In the genomic region with DNA sequence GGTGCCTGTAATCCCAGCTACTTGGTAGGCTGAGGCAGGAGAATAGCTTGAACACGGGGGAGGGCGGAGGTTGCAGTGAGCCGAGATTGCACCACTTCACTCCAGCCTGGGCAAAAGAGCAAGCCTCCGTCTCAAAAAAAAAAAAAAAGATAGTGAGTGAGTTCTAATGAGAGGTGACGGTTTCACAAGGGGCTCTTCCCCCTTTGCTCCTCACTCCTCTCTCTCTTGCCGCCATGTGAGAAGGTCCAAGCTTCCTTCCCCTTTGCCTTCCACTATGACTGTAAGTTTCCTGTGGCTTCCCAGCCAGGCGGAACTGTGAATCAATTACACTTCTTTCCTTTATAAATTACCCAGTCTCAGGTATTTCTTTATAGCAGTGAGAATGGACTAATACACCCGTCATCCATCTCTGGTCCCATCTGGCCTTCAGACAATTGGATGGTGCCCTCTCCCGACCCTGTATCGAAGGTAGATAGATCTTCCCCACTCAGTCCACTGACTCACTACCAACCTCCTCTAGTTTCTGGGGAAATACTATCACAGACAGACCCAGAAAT, we compare ENCODE assay signal across 11 cellular contexts. TPM values are rescaled to one million over a fixed set of nuclear protein-coding genes. Genes with fewer than 3 reads are reported as not detected.
A peak's percentile ranks its signal among the peaks of the same experiment; 100 is the strongest.
DNase-seq lines count a peak whose midpoint lies in the region; ATAC-seq, FAIRE-seq and TF ChIP-seq lines count a peak whose summit lies in the region.
"Had no signal": no experiment of that assay in that cellular context is flagged by ENCODE, and none has a peak within 500 bp of the region (broad histone marks: within the 10 kb centered on the region; RNA-seq: fewer than 3 reads in every experiment).

No MANE protein-coding gene starts in this region.

- no peak for TF ChIP-seq RAD21 in HepG2 (CRISPR knock-in tag; IDR thresholded peaks at IDR 0.05)

- H3K9me3 ChIP-seq in right lobe of liver: no peaks in the 10 kb centered on the region
- H3K9me3 ChIP-seq in HepG2 (ENCODE audit: low read length): no peaks in the 10 kb centered on the region
- H3K9me3 ChIP-seq in HAP-1: peaks cover 5% of the 10 kb centered on the region; the same call in 1 of the 2 replicates
- H3K9me3 ChIP-seq: SK-N-SH had no signal

- ATAC-seq in right lobe of liver (peak; percentile 42 to 70 (median 56)), HepG2 (no peak), HG03460 (IDR thresholded peaks at IDR 0.05; ENCODE audit: unreplicated experiment) (peak; percentile 68)
- ATAC-seq in activated T-helper 17 cell treated with anti-CD3 and anti-CD28 coated beads, Interleukin-2, amount 50 U/mL, for 72 hours (replicated peaks): peak; percentile 84

- no peak overlapping the region for H3K4me2 ChIP-seq in HepG2 (ENCODE audit: low read depth, low read length)
- H3K4me2 ChIP-seq: SK-N-SH had no signal

- H3K4me1 ChIP-seq in right lobe of liver (no peaks in the 10 kb centered on the region), HepG2 (ENCODE audit: insufficient read depth, low read length) (peaks cover 54% of the 10 kb centered on the region), HAP-1 (peaks cover 7% of the 10 kb centered on the region)

- no peaks in the 10 kb centered on the region for H3K36me3 Mint-ChIP-seq in activated T-helper 17 cell treated with anti-CD3 and anti-CD28 coated beads, Interleukin-2, amount 50 U/mL, for 72 hours (ENCODE audit: low read depth)
- H3K36me3 Mint-ChIP-seq in T-helper 2 cell treated with Interferon-gamma antibody and Interleukin-4, amounts not matched to agents 5 μg/mL and 100 μg/mL, for 36 hours (ENCODE audit: low read depth): no peaks in the 10 kb centered on the region

- peaks cover 10% of the 10 kb centered on the region for H3K4me1 Mint-ChIP-seq in activated T-helper 17 cell treated with anti-CD3 and anti-CD28 coated beads, Interleukin-2, amount 50 U/mL, for 72 hours
- peaks cover 8% of the 10 kb centered on the region for H3K4me1 Mint-ChIP-seq in T-helper 2 cell treated with Interferon-gamma antibody and Interleukin-4, amounts not matched to agents 5 μg/mL and 100 μg/mL, for 36 hours (ENCODE audit: low read depth)

- 49% methylated on average over 8 of the region's 10 CpGs for WGBS in right lobe of liver (ENCODE audit: insufficient coverage, low coverage, low lambda C conversion rate, missing lambda C conversion rate)
- 35% methylated on average over 10 of the region's 10 CpGs for WGBS in HepG2 (ENCODE audit: low lambda C conversion rate)

- DNase-seq in right lobe of liver (no peak), HepG2 (ENCODE audit: low spot score) (no peak), HAP-1 (ENCODE audit: low spot score in 2 of 2) (no peak), coronary artery (ENCODE audit: low spot score) (no peak), amniotic stem cell (lab: John Stamatoyannopoulos, UW) (no peak)
- DNase-seq in T-helper 2 cell treated with Interferon-gamma antibody and Interleukin-4, amounts not matched to agents 5 μg/mL and 100 μg/mL, for 36 hours (ENCODE audit: low spot score): no peak
- DNase-seq: NCI-H446 treated with DMSO at 0.1 percent for 48 hours, SK-N-SH had no signal

- no peak for TF ChIP-seq EP300 in HepG2 (IDR thresholded peaks at IDR 0.05; ENCODE audit: low read depth in 2 of 2, low read length in 2 of 2)
- no peak for TF ChIP-seq EP300 in HepG2 (CRISPR knock-in tag; IDR thresholded peaks at IDR 0.05; ENCODE audit: borderline replicate concordance)

- H3K27me3 ChIP-seq in right lobe of liver: no peaks in the 10 kb centered on the region
- no peaks in the 10 kb centered on the region for H3K27me3 ChIP-seq in HepG2 (ENCODE audit: control insufficient read depth in 1 of 2, insufficient read depth in 2 of 2, low read length in 2 of 2)
- no peaks in the 10 kb centered on the region for H3K27me3 ChIP-seq in HAP-1 (ENCODE audit: low read depth)

- BruUV-seq in HepG2 (replicated peaks; lab: Mats Ljungman, UMichigan): no TSS peak

- TF ChIP-seq POLR2A in right lobe of liver (IDR thresholded peaks at IDR 0.05) (no peak), HepG2 (IDR thresholded peaks at IDR 0.05; ENCODE audit: insufficient read depth in 1 of 2, low read depth in 2 of 2, low read length in 2 of 2) (no peak)

- H3K4me3 ChIP-seq in right lobe of liver (no peak overlapping the region), HepG2 (replicated peaks in 1 of 3; ENCODE audit: insufficient read depth in 1 of 3, low read depth in 2 of 3, low read length in 3 of 3) (no peak overlapping the region), HAP-1 (no peak overlapping the region), coronary artery (no peak overlapping the region)

- intact Hi-C loops in right lobe of liver (cut with DNase I): no loop called here
- intact Hi-C loops in HepG2 (cut with micrococcal nuclease; ENCODE audit: unreplicated experiment): no loop called here

- H3K9ac ChIP-seq in HepG2 (ENCODE audit: insufficient read depth, low read depth, low read length): no peak overlapping the region
- H3K9ac ChIP-seq: SK-N-SH had no signal

- H3K36me3 ChIP-seq in right lobe of liver: no peaks in the 10 kb centered on the region
- no peaks in the 10 kb centered on the region for H3K36me3 ChIP-seq in HepG2 (replicated peaks in 1 of 2; ENCODE audit: control insufficient read depth in 1 of 2, insufficient read depth in 2 of 2, low read length in 2 of 2)
- no peaks in the 10 kb centered on the region for H3K36me3 ChIP-seq in HAP-1 (replicated peaks)

- H2AFZ ChIP-seq in HepG2 (ENCODE audit: low read length): no peak overlapping the region

- no peaks in the 10 kb centered on the region for H3K27me3 Mint-ChIP-seq in activated T-helper 17 cell treated with anti-CD3 and anti-CD28 coated beads, Interleukin-2, amount 50 U/mL, for 72 hours
- H3K27me3 Mint-ChIP-seq in T-helper 2 cell treated with Interferon-gamma antibody and Interleukin-4, amounts not matched to agents 5 μg/mL and 100 μg/mL, for 36 hours (ENCODE audit: low read depth): no peaks in the 10 kb centered on the region

- POLR2A ChIA-PET in HepG2 (lab: Yijun Ruan, JAX): interaction anchor here (1.2 to 4.9 kb wide), 7 partner anchors 9 to 26 kb away, joined by 3 to 26 read pairs (median 4); no protein-coding TSS in a partner anchor

- H3K9me3 Mint-ChIP-seq in activated T-helper 17 cell treated with anti-CD3 and anti-CD28 coated beads, Interleukin-2, amount 50 U/mL, for 72 hours: no peaks in the 10 kb centered on the region
- no peaks in the 10 kb centered on the region for H3K9me3 Mint-ChIP-seq in T-helper 2 cell treated with Interferon-gamma antibody and Interleukin-4, amounts not matched to agents 5 μg/mL and 100 μg/mL, for 36 hours

- no peaks in the 10 kb centered on the region for H3K79me2 ChIP-seq in HepG2 (ENCODE audit: insufficient read depth, low read length)

- H3K27ac ChIP-seq in right lobe of liver (no peak overlapping the region), HepG2 (ENCODE audit: extremely low read length, insufficient read depth, low read length) (no peak overlapping the region), coronary artery (no peak overlapping the region)
- H3K27ac ChIP-seq: epithelial cell of prostate had no signal

- CTCF ChIA-PET in HepG2 (lab: Yijun Ruan, JAX; ENCODE audit: low intra/inter-chr PET ratio, low total read pairs): no interaction called here

- FAIRE-seq in HepG2 (lab: Jason Lieb, UNC): no peak

- H4K20me1 ChIP-seq in HepG2 (ENCODE audit: insufficient read depth, low read length): no peaks in the 10 kb centered on the region

- TF ChIP-seq CTCF in right lobe of liver (IDR thresholded peaks at IDR 0.05) (no peak), HepG2 (CRISPR knock-in tag; IDR thresholded peaks at IDR 0.05) (no peak), coronary artery (IDR thresholded peaks at IDR 0.05) (no peak)

- no peak overlapping the region for H3K4me3 Mint-ChIP-seq in activated T-helper 17 cell treated with anti-CD3 and anti-CD28 coated beads, Interleukin-2, amount 50 U/mL, for 72 hours
- H3K4me3 Mint-ChIP-seq in T-helper 2 cell treated with Interferon-gamma antibody and Interleukin-4, amounts not matched to agents 5 μg/mL and 100 μg/mL, for 36 hours: no peak overlapping the region

- H3K27ac Mint-ChIP-seq in activated T-helper 17 cell treated with anti-CD3 and anti-CD28 coated beads, Interleukin-2, amount 50 U/mL, for 72 hours: peak overlapping the region; percentile 14
- H3K27ac Mint-ChIP-seq in T-helper 2 cell treated with Interferon-gamma antibody and Interleukin-4, amounts not matched to agents 5 μg/mL and 100 μg/mL, for 36 hours: no peak overlapping the region

- in situ Hi-C loops in HepG2 (cut with HindIII; ENCODE audit: extremely low pct_ligation_motif_present, low pct_unique_long_range_greater_than_20kb) (no loop called here), HAP-1 (cut with MboI; ENCODE audit: low sequenced_read_pairs) (no loop called here)

RNA-seq across cellular contexts. Expression of gene RCOR1, which starts 27.0 kb away (rescaled TPM):
- total RNA-seq in right lobe of liver: 10 to 100 TPM in 2 of 6 experiments, 1 to 10 TPM in 4; 7.5 to 14.1 (median 8.7) TPM
- total RNA-seq in HepG2 (2016; rRNA removed; fragmentation: Illumina TruSeq; extraction: Trizol): 11.1 and 14.8 TPM in 2 replicates
- total RNA-seq in HepG2 (2016; cell fraction: cytosol; rRNA removed; fragmentation: Illumina TruSeq; extraction: Trizol; ENCODE audit: low read depth): 5.2 and 6.2 TPM in 2 replicates
- total RNA-seq in HepG2 (2016; cell fraction: insoluble cytoplasmic fraction; rRNA removed; fragmentation: Illumina TruSeq; extraction: Trizol): 10.9 and 13.8 TPM in 2 replicates
- 6.6 and 7.2 TPM in 2 replicates for total RNA-seq in HepG2 (2016; cell fraction: membrane; rRNA removed; fragmentation: Illumina TruSeq; extraction: Trizol)
- total RNA-seq in HepG2 (2016; cell fraction: nucleus; rRNA removed; fragmentation: Illumina TruSeq; extraction: Trizol): 15.7 and 18.1 TPM in 2 replicates
- 10.2 and 10.5 TPM in 2 replicates for polyA plus RNA-seq in HepG2 (2011; rRNA removed)
- 5.8 and 9.2 TPM in 2 replicates for polyA plus RNA-seq in HepG2 (2011; cell fraction: cytosol; rRNA removed)
- polyA plus RNA-seq in HepG2 (2011; cell fraction: nucleus; rRNA removed): 7.8 and 8.1 TPM in 2 replicates
- polyA plus RNA-seq in HepG2 (2012): 12.0 and 12.1 TPM in 2 replicates
- 0.57 and 0.69 TPM in 2 replicates for polyA plus RNA-seq in HepG2 (2016; cell fraction: cytosol; fragmentation: Illumina TruSeq; extraction: Trizol; ENCODE audit: low read depth)
- 14.2 and 16.0 TPM in 2 replicates for polyA plus RNA-seq in HepG2 (2016; cell fraction: insoluble cytoplasmic fraction; fragmentation: Illumina TruSeq; extraction: Trizol; ENCODE audit: low read depth)
- 1.9 and 2.5 TPM in 2 replicates for polyA plus RNA-seq in HepG2 (2016; cell fraction: membrane; fragmentation: Illumina TruSeq; extraction: Trizol; ENCODE audit: low read depth)
- 19.9 and 20.7 TPM in 2 replicates for polyA plus RNA-seq in HepG2 (2016; cell fraction: nucleus; fragmentation: Illumina TruSeq; extraction: Trizol; ENCODE audit: insufficient read depth, low read depth)
- polyA minus RNA-seq in HepG2 (2011; rRNA and poly(A)+ RNA removed; ENCODE audit: low replicate concordance): 15.4 and 22.7 TPM in 2 replicates
- polyA minus RNA-seq in HepG2 (2011; cell fraction: cytosol; rRNA and poly(A)+ RNA removed): 11.9 and 12.5 TPM in 2 replicates
- polyA minus RNA-seq in HepG2 (2011; cell fraction: nucleus; rRNA and poly(A)+ RNA removed): 25.1 TPM in 2 replicates
- 10 to 100 TPM; 16.4 to 23.6 TPM for total RNA-seq in activated T-helper 17 cell treated with anti-CD3 and anti-CD28 coated beads, Interleukin-2, amount 50 U/mL, for 72 hours

RNA-seq across cellular contexts. Expression of gene ANKRD9, which starts 55.8 kb away (rescaled TPM):
- total RNA-seq in right lobe of liver (10 to 100 TPM in 2 of 6 experiments, 1 to 10 TPM in 4; 7.5 to 33.8 (median 8.9) TPM), HepG2 (2016; rRNA removed; fragmentation: Illumina TruSeq; extraction: Trizol) (5.7 and 10.0 TPM in 2 replicates)
- total RNA-seq in HepG2 (2016; cell fraction: cytosol; rRNA removed; fragmentation: Illumina TruSeq; extraction: Trizol; ENCODE audit: low read depth): 14.3 and 16.0 TPM in 2 replicates
- 5.0 and 10.4 TPM in 2 replicates for total RNA-seq in HepG2 (2016; cell fraction: insoluble cytoplasmic fraction; rRNA removed; fragmentation: Illumina TruSeq; extraction: Trizol)
- total RNA-seq in HepG2 (2016; cell fraction: membrane; rRNA removed; fragmentation: Illumina TruSeq; extraction: Trizol): 17.4 and 22.1 TPM in 2 replicates
- total RNA-seq in HepG2 (2016; cell fraction: nucleus; rRNA removed; fragmentation: Illumina TruSeq; extraction: Trizol): 10.0 and 10.9 TPM in 2 replicates
- 15.0 and 23.2 TPM in 2 replicates for polyA plus RNA-seq in HepG2 (2011; rRNA removed)
- 15.5 and 27.2 TPM in 2 replicates for polyA plus RNA-seq in HepG2 (2011; cell fraction: cytosol; rRNA removed)
- polyA plus RNA-seq in HepG2 (2011; cell fraction: nucleus; rRNA removed): 167 and 168 TPM in 2 replicates
- polyA plus RNA-seq in HepG2 (2012): 10.5 and 17.4 TPM in 2 replicates
- polyA plus RNA-seq in HepG2 (2016; cell fraction: cytosol; fragmentation: Illumina TruSeq; extraction: Trizol; ENCODE audit: low read depth): 15.9 and 17.0 TPM in 2 replicates
- polyA plus RNA-seq in HepG2 (2016; cell fraction: insoluble cytoplasmic fraction; fragmentation: Illumina TruSeq; extraction: Trizol; ENCODE audit: low read depth): 5.9 and 6.8 TPM in 2 replicates
- polyA plus RNA-seq in HepG2 (2016; cell fraction: membrane; fragmentation: Illumina TruSeq; extraction: Trizol; ENCODE audit: low read depth): 15.7 and 16.1 TPM in 2 replicates
- 29.1 and 29.7 TPM in 2 replicates for polyA plus RNA-seq in HepG2 (2016; cell fraction: nucleus; fragmentation: Illumina TruSeq; extraction: Trizol; ENCODE audit: insufficient read depth, low read depth)
- polyA minus RNA-seq in HepG2 (2011; rRNA and poly(A)+ RNA removed; ENCODE audit: low replicate concordance): 16.4 and 20.4 TPM in 2 replicates
- polyA minus RNA-seq in HepG2 (2011; cell fraction: cytosol; rRNA and poly(A)+ RNA removed): 9.8 and 9.9 TPM in 2 replicates
- 11.9 and 12.4 TPM in 2 replicates for polyA minus RNA-seq in HepG2 (2011; cell fraction: nucleus; rRNA and poly(A)+ RNA removed)
- 1 to 10 TPM; 6.0 to 6.9 TPM for total RNA-seq in activated T-helper 17 cell treated with anti-CD3 and anti-CD28 coated beads, Interleukin-2, amount 50 U/mL, for 72 hours
